8 cellular contexts compared by ENCODE assay signal in the genomic region with DNA sequence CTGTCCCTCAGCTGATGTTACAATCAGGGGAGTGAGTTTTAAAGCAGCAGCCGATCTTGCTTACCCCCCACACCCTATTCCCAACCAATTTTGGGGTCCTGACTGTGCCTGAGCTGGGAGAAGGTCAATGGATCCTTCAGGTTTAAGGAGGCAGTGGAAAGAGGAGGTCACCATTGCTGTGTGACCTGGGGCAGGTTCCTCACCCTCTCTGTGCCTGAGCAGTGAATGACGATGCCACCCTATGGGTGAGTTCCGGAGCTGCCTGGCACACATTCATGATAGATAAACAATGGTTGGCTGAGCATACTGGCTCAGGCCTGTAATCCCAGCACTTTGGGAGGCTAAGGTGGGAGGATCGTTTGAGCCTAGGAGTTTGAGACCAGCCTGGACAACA. TPM values are rescaled to one million over a fixed set of nuclear protein-coding genes. Genes with fewer than 3 reads are reported as not detected.
DNase-seq lines count a peak whose midpoint lies in the region; ATAC-seq and TF ChIP-seq lines count a peak whose summit lies in the region.

No MANE protein-coding gene starts in this region.

- 54% methylated on average over 4 of the region's 4 CpGs for WGBS in liver
- 73 to 97% methylated on average over 3 to 4 of the region's 4 CpGs for WGBS in testis, 2 donors
- WGBS in lower leg skin, 2 donors, result 51 to 62% methylated on average over 4 of the region's 4 CpGs

- POLR2A ChIA-PET in activated CD4-positive, alpha-beta T cell treated with anti-CD3 and anti-CD28 coated beads for 36 hours (lab: Charles Lee), result interaction anchor here (0.7 to 10.5 kb wide), 2 partner anchors 22 to 57 kb away, joined by 4 to 284 read pairs; a partner anchor contains a TSS

- no peaks in the 10 kb centered on the region for H3K9me3 Mint-ChIP-seq in activated CD4-positive, alpha-beta T cell treated with anti-CD3 and anti-CD28 coated beads for 36 hours (ENCODE audit: low read depth)
- no peaks in the 10 kb centered on the region for H3K9me3 Mint-ChIP-seq in activated T-helper 17 cell treated with anti-CD3 and anti-CD28 coated beads, Interleukin-2, amount 50 U/mL, for 72 hours

- H3K27ac Mint-ChIP-seq in activated CD4-positive, alpha-beta T cell treated with anti-CD3 and anti-CD28 coated beads for 36 hours, result peak overlapping the region; percentile 58
- peak overlapping the region; percentile 69 for H3K27ac Mint-ChIP-seq in activated T-helper 17 cell treated with anti-CD3 and anti-CD28 coated beads, Interleukin-2, amount 50 U/mL, for 72 hours

- TF ChIP-seq RAD21 in liver (IDR thresholded peaks at IDR 0.05), result no peak

- H3K4me1 Mint-ChIP-seq in activated CD4-positive, alpha-beta T cell treated with anti-CD3 and anti-CD28 coated beads for 36 hours, result peaks cover 60% of the 10 kb centered on the region
- H3K4me1 Mint-ChIP-seq in activated T-helper 17 cell treated with anti-CD3 and anti-CD28 coated beads, Interleukin-2, amount 50 U/mL, for 72 hours, result peaks cover 17% of the 10 kb centered on the region

- peak overlapping the region in 1 of 2 donors; percentile 20 for H3K9ac ChIP-seq in liver (ENCODE audit: low read depth in 1 of 2, low read length in 2 of 2)
- H3K9ac ChIP-seq in stomach smooth muscle (ENCODE audit: low read length in 2 of 2), result no peak overlapping the region

- TF ChIP-seq CTCF in liver (IDR thresholded peaks at IDR 0.05; ENCODE audit: low read depth, low read length, missing input control) (no peak), testis (IDR thresholded peaks at IDR 0.05) (no peak), lower leg skin (IDR thresholded peaks at IDR 0.05) (no peak)

- H3K36me3 ChIP-seq in liver (ENCODE audit: control insufficient read depth in 4 of 4, insufficient read depth in 3 of 4, low read depth in 1 of 4, low read length in 3 of 4) (no peaks in the 10 kb centered on the region), stomach smooth muscle (ENCODE audit: control insufficient read depth in 2 of 2, insufficient read depth in 2 of 2, low read length in 2 of 2) (no peaks in the 10 kb centered on the region), testis (ENCODE audit: low read depth, missing control alignments) (no peaks in the 10 kb centered on the region)

- no peak for ATAC-seq in activated CD4-positive, alpha-beta T cell treated with anti-CD3 and anti-CD28 coated beads for 36 hours
- ATAC-seq in activated T-helper 17 cell treated with anti-CD3 and anti-CD28 coated beads, Interleukin-2, amount 50 U/mL, for 72 hours (replicated peaks), result no peak
- ATAC-seq in HG02840 (IDR thresholded peaks at IDR 0.05; ENCODE audit: low FRiP score, unreplicated experiment), result no peak

- H3K9me3 ChIP-seq in liver (ENCODE audit: control insufficient read depth in 4 of 4, low read length in 3 of 4) (no peaks in the 10 kb centered on the region), stomach smooth muscle (ENCODE audit: control insufficient read depth in 2 of 2, low read length in 2 of 2) (no peaks in the 10 kb centered on the region), testis (no peaks in the 10 kb centered on the region)

- CTCF ChIA-PET in activated CD4-positive, alpha-beta T cell treated with anti-CD3 and anti-CD28 coated beads for 36 hours (lab: Charles Lee), result interaction anchor here (0.9 to 5.4 kb wide), 5 partner anchors 14 to 38 kb away, joined by 3 to 81 read pairs (median 5); a partner anchor contains a TSS

- H3K4me1 ChIP-seq in liver (ENCODE audit: control insufficient read depth in 4 of 4, insufficient read depth in 4 of 4, low read length in 3 of 4) (peaks cover 6 to 21% (median 14%) of the 10 kb centered on the region in 4 donors), stomach smooth muscle (ENCODE audit: control insufficient read depth, insufficient read depth, low read length) (peaks cover 45% of the 10 kb centered on the region), testis (peaks cover 34% of the 10 kb centered on the region)

- H3K27me3 Mint-ChIP-seq in activated CD4-positive, alpha-beta T cell treated with anti-CD3 and anti-CD28 coated beads for 36 hours, result no peaks in the 10 kb centered on the region
- H3K27me3 Mint-ChIP-seq in activated T-helper 17 cell treated with anti-CD3 and anti-CD28 coated beads, Interleukin-2, amount 50 U/mL, for 72 hours, result no peaks in the 10 kb centered on the region

- H3K27me3 ChIP-seq in liver (ENCODE audit: control insufficient read depth in 4 of 4, insufficient read depth in 4 of 4, low read length in 3 of 4), result no peaks in the 10 kb centered on the region
- no peaks in the 10 kb centered on the region for H3K27me3 ChIP-seq in stomach smooth muscle (ENCODE audit: control insufficient read depth in 1 of 2, insufficient read depth in 2 of 2, low read length in 2 of 2)
- no peaks in the 10 kb centered on the region for H3K27me3 ChIP-seq in testis

- H3K4me3 ChIP-seq in liver (ENCODE audit: low read depth in 1 of 3, low read length in 3 of 3) (no peak overlapping the region), stomach smooth muscle (ENCODE audit: low read length in 2 of 2) (no peak overlapping the region), testis (no peak overlapping the region), lower leg skin (ENCODE audit: low read depth, poor library complexity, severe bottlenecking) (no peak overlapping the region)

- H3K36me3 Mint-ChIP-seq in activated CD4-positive, alpha-beta T cell treated with anti-CD3 and anti-CD28 coated beads for 36 hours (ENCODE audit: low read depth), result peaks cover 20% of the 10 kb centered on the region
- peaks cover 43% of the 10 kb centered on the region for H3K36me3 Mint-ChIP-seq in activated T-helper 17 cell treated with anti-CD3 and anti-CD28 coated beads, Interleukin-2, amount 50 U/mL, for 72 hours (ENCODE audit: low read depth)

- intact Hi-C loops in activated CD4-positive, alpha-beta T cell treated with anti-CD3 and anti-CD28 coated beads for 36 hours (cut with DNase I, micrococcal nuclease), result no loop called here
- intact Hi-C loops in testis (cut with DNase I; ENCODE audit: low total_unique reads) (no loop called here), lower leg skin (cut with DNase I; ENCODE audit: low total_unique reads) (no loop called here)

- peak overlapping the region; percentile 9 for H3K4me3 Mint-ChIP-seq in activated CD4-positive, alpha-beta T cell treated with anti-CD3 and anti-CD28 coated beads for 36 hours
- peak overlapping the region; percentile 41 for H3K4me3 Mint-ChIP-seq in activated T-helper 17 cell treated with anti-CD3 and anti-CD28 coated beads, Interleukin-2, amount 50 U/mL, for 72 hours

- peak overlapping the region; percentile 78 to 84 for H3K27ac ChIP-seq in liver (ENCODE audit: low read depth in 1 of 2, low read length in 2 of 2)
- H3K27ac ChIP-seq in stomach smooth muscle (ENCODE audit: low read length), result peak overlapping the region; percentile 41
- H3K27ac ChIP-seq in testis, result no peak overlapping the region

- DNase-seq in activated CD4-positive, alpha-beta T cell treated with anti-CD3 and anti-CD28 coated beads for 36 hours, result no peak
- DNase-seq in activated CD4-positive, alpha-beta T cell treated with anti-CD3 and anti-CD28 coated beads for 1 hour, result no peak
- no peak for DNase-seq in testis
- no peak for DNase-seq in lower leg skin (ENCODE audit: low spot score in 2 of 2)

- TF ChIP-seq POLR2A in testis (IDR thresholded peaks at IDR 0.05), result no peak
- no peak for TF ChIP-seq POLR2A in lower leg skin (IDR thresholded peaks at IDR 0.05)

TF ChIP-seq in liver, 16 proteins besides CTCF, POLR2A, EP300 and RAD21 (continues in another document):
- TF ChIP-seq TAF1 (conservative IDR thresholded peaks at IDR 0.05), result no peak

RNA-seq across cellular contexts. Expression of a gene that starts 20.3 kb away (rescaled TPM):
- total RNA-seq in activated CD4-positive, alpha-beta T cell treated with anti-CD3 and anti-CD28 coated beads for 36 hours, result 100 to 1,000 TPM; 254 to 311 TPM
- 100 to 1,000 TPM; 177 to 324 TPM for total RNA-seq in activated T-helper 17 cell treated with anti-CD3 and anti-CD28 coated beads, Interleukin-2, amount 50 U/mL, for 72 hours
- total RNA-seq in liver, result 100 to 1,000 TPM in 1 of 2 donors, 10 to 100 TPM in 1; 36.9 to 103 TPM
- polyA plus RNA-seq in liver, result 10 to 100 TPM; 12.8 to 46.7 TPM
- 100 to 1,000 TPM; 615 to 654 TPM for total RNA-seq in testis
- polyA plus RNA-seq in testis (ENCODE audit: insufficient read depth, low read depth, low replicate concordance), result 96.4 TPM
- 100 to 1,000 TPM; 337 to 886 (median 413) TPM for total RNA-seq in lower leg skin

RNA-seq across cellular contexts. Expression of a gene that starts 21.2 kb away (rescaled TPM):
- total RNA-seq in activated CD4-positive, alpha-beta T cell treated with anti-CD3 and anti-CD28 coated beads for 36 hours, result 100 to 1,000 TPM; 269 to 370 TPM
- total RNA-seq in activated T-helper 17 cell treated with anti-CD3 and anti-CD28 coated beads, Interleukin-2, amount 50 U/mL, for 72 hours, result 100 to 1,000 TPM; 176 to 252 TPM
- total RNA-seq in liver (100 to 1,000 TPM in 1 of 2 donors, 10 to 100 TPM in 1; 42.4 to 100 TPM), testis (100 to 1,000 TPM; 212 to 241 TPM), lower leg skin (100 to 1,000 TPM in 2 of 4 donors, 10 to 100 TPM in 2; 59.7 to 149 (median 105) TPM)
- polyA plus RNA-seq in liver (10 to 100 TPM; 68.4 to 81.9 TPM), testis (ENCODE audit: insufficient read depth, low read depth, low replicate concordance) (196 TPM)

RNA-seq across cellular contexts. Expression of a gene that starts 27.5 kb away (rescaled TPM):
- total RNA-seq in activated CD4-positive, alpha-beta T cell treated with anti-CD3 and anti-CD28 coated beads for 36 hours, result under 1 TPM; 0.40 to 0.43 TPM
- total RNA-seq in activated T-helper 17 cell treated with anti-CD3 and anti-CD28 coated beads, Interleukin-2, amount 50 U/mL, for 72 hours, result 1 to 10 TPM; 1.1 to 1.3 TPM
- 1 to 10 TPM in 1 of 2 donors, under 1 TPM in 1; 0.19 to 2.4 TPM for total RNA-seq in liver
- polyA plus RNA-seq in liver, result under 1 TPM; 0.43 to 0.64 TPM
- total RNA-seq in testis, result 10 to 100 TPM; 30.1 to 62.3 TPM
- polyA plus RNA-seq in testis (ENCODE audit: insufficient read depth, low read depth, low replicate concordance), result 88.1 TPM
- 1 to 10 TPM in 3 of 4 donors, under 1 TPM in 1; 0.97 to 5.9 (median 3.1) TPM for total RNA-seq in lower leg skin

RNA-seq across cellular contexts. Expression of a gene that starts 38.7 kb away (rescaled TPM):
- total RNA-seq in activated CD4-positive, alpha-beta T cell treated with anti-CD3 and anti-CD28 coated beads for 36 hours, result 10 to 100 TPM; 20.0 to 20.9 TPM
- 10 to 100 TPM; 38.9 to 46.0 TPM for total RNA-seq in activated T-helper 17 cell treated with anti-CD3 and anti-CD28 coated beads, Interleukin-2, amount 50 U/mL, for 72 hours
- 10 to 100 TPM; 21.5 to 48.3 TPM for total RNA-seq in liver
- polyA plus RNA-seq in liver, result 10 to 100 TPM; 15.8 to 30.8 TPM
- total RNA-seq in testis, result 10 to 100 TPM; 12.4 to 16.2 TPM
- 10.8 TPM for polyA plus RNA-seq in testis (ENCODE audit: insufficient read depth, low read depth, low replicate concordance)
- total RNA-seq in lower leg skin, result 1 to 10 TPM; 2.4 to 7.1 (median 4.8) TPM

Comparison
In these comparisons a context has a peak if more than half of its experiments do, and no peak if none do; other contexts are left out.
1. H3K27ac ChIP-seq: peak in liver (2 of 2) and stomach smooth muscle (single experiment); none in testis (0 of 2).
2. RNA of a gene that starts 27.5 kb away (total RNA-seq): 30.1 to 62.3 TPM in testis; 0.97 to 5.9 TPM in lower leg skin, 0.19 to 2.4 TPM in liver, 1.1 to 1.3 TPM in activated T-helper 17 cell treated with anti-CD3 and anti-CD28 coated beads, Interleukin-2, amount 50 U/mL, for 72 hours and 0.40 to 0.43 TPM in activated CD4-positive, alpha-beta T cell treated with anti-CD3 and anti-CD28 coated beads for 36 hours; every median in the first group is over 4 times any median in the second.